ENCODE assay signal across 15 cellular contexts in the genomic region with DNA sequence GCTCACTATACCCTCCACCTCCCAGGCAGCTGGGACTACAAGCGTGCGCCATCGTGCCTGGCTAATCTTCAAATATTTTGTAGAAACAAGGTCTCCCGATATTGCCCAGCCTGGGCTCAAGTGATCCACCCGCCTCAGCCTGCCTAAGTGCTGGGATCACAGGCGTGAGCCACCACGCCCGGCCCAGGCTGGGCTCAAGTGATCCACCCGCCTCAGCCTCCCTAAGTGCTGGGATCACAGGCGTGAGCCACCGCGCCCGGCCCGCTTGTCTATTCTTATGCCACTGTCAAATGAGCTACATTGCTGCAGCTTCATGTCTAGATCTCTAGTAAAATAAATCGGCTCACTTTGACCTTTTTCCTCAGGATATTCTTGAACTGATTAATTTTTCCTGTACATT.
"Had no signal": no experiment of that assay in that cellular context is flagged by ENCODE, and none has a peak within 500 bp of the region (broad histone marks: within the 10 kb centered on the region; RNA-seq: fewer than 3 reads in every experiment).

No MANE protein-coding gene starts in this region.

- H3K4me3 ChIP-seq: prostate gland, stomach had no signal

- DNase-seq: activated CD4-positive, alpha-beta T cell treated with anti-CD3 and anti-CD28 coated beads for 1 hour; activated CD4-positive, alpha-beta T cell treated with anti-CD3 and anti-CD28 coated beads, Interleukin-2, amount 50 U/mL, for 48 hours; activated CD8-positive, alpha-beta memory T cell treated with anti-CD3 and anti-CD28 coated beads, Interleukin-2, amount 10 ng/mL, durations not matched to agents 7 days and 5 days; activated naive CD4-positive, alpha-beta T cell; activated T-cell treated with anti-CD3 and anti-CD28 coated beads, Interleukin-2, amount 50 U/mL, for 4 hours; caudate nucleus; cortex of kidney; effector CD8-positive, alpha-beta T cell; naive B cell; nucleus accumbens; stimulated activated CD4-positive, alpha-beta T cell treated with anti-CD3 and anti-CD28 coated beads, Interleukin-15, amount 100 ng/mL, for 24 hours; stimulated activated CD4-positive, alpha-beta T cell treated with anti-CD3 and anti-CD28 coated beads, Interleukin-4, amount 100 ng/mL, for 24 hours; stomach had no signal

- H3K4me3 Mint-ChIP-seq: activated CD8-positive, alpha-beta memory T cell treated with anti-CD3 and anti-CD28 coated beads, Interleukin-2, amount 10 ng/mL, durations not matched to agents 7 days and 5 days; activated T-cell treated with anti-CD3 and anti-CD28 coated beads, Interleukin-2, amount 50 U/mL, for 4 hours; naive B cell; T-helper 2 cell treated with Interferon-gamma antibody and Interleukin-4, amounts not matched to agents 5 μg/mL and 100 μg/mL, for 36 hours had no signal

- H3K9me3 Mint-ChIP-seq: activated T-cell treated with anti-CD3 and anti-CD28 coated beads, Interleukin-2, amount 50 U/mL, for 4 hours; naive B cell; T-helper 2 cell treated with Interferon-gamma antibody and Interleukin-4, amounts not matched to agents 5 μg/mL and 100 μg/mL, for 36 hours had no signal

- H3K9me3 ChIP-seq: prostate gland, stomach had no signal

- ATAC-seq: activated CD8-positive, alpha-beta memory T cell treated with anti-CD3 and anti-CD28 coated beads, Interleukin-2, amount 10 ng/mL, durations not matched to agents 7 days and 5 days; activated T-cell treated with anti-CD3 and anti-CD28 coated beads, Interleukin-2, amount 50 U/mL, for 4 hours had no signal

- H3K27ac Mint-ChIP-seq: activated CD8-positive, alpha-beta memory T cell treated with anti-CD3 and anti-CD28 coated beads, Interleukin-2, amount 10 ng/mL, durations not matched to agents 7 days and 5 days; naive B cell; T-helper 2 cell treated with Interferon-gamma antibody and Interleukin-4, amounts not matched to agents 5 μg/mL and 100 μg/mL, for 36 hours had no signal

- H3K4me1 Mint-ChIP-seq: activated CD8-positive, alpha-beta memory T cell treated with anti-CD3 and anti-CD28 coated beads, Interleukin-2, amount 10 ng/mL, durations not matched to agents 7 days and 5 days had no signal

- H3K4me1 ChIP-seq: prostate gland had no signal

- H3K36me3 Mint-ChIP-seq: activated CD8-positive, alpha-beta memory T cell treated with anti-CD3 and anti-CD28 coated beads, Interleukin-2, amount 10 ng/mL, durations not matched to agents 7 days and 5 days; naive B cell had no signal

- H3K27ac ChIP-seq: prostate gland had no signal

- H3K36me3 ChIP-seq: prostate gland, stomach had no signal
